Comparison of ENCODE assay signal across 16 cellular contexts in genomic region chr10:7303067-7303629, GRCh38.
DNase-seq lines count a peak whose midpoint lies in the region; ATAC-seq, FAIRE-seq and TF ChIP-seq lines count a peak whose summit lies in the region.
"Had no signal": no experiment of that assay in that cellular context is flagged by ENCODE, and none has a peak within 500 bp of the region (broad histone marks: within the 10 kb centered on the region; RNA-seq: fewer than 3 reads in every experiment).

No MANE protein-coding gene starts in this region.

- peak overlapping the region; percentile 49 for H3K9ac ChIP-seq in PC-3 (ENCODE audit: low read length)
- H3K9ac ChIP-seq: BLaER1 treated with 17β-estradiol and CSF1 and Interleukin-3, amounts not matched to agents 10 nM and 100 nM had no signal

- 67 to 83% methylated on average over 2 of the region's 2 CpGs for WGBS in thyroid gland, 2 donors

- no peaks in the 10 kb centered on the region for H3F3A ChIP-seq in PC-3 (ENCODE audit: low read length, unreplicated experiment)

- peaks cover 54% of the 10 kb centered on the region for H3K4me1 Mint-ChIP-seq in activated naive CD8-positive, alpha-beta T cell (ENCODE audit: low read depth)
- peaks cover 52% of the 10 kb centered on the region for H3K4me1 Mint-ChIP-seq in activated naive CD8-positive, alpha-beta T cell treated with anti-CD3 and anti-CD28 coated beads for 36 hours
- peaks cover 50% of the 10 kb centered on the region for H3K4me1 Mint-ChIP-seq in stimulated activated effector memory CD8-positive, alpha-beta T cell treated with anti-CD3 and anti-CD28 coated beads, Interleukin-12 subunit alpha, Interleukin-12 subunit beta, amount 100 ng/mL, for 72 hours
- peaks cover 72% of the 10 kb centered on the region for H3K4me1 Mint-ChIP-seq in activated T-cell treated with anti-CD3 and anti-CD28 coated beads, Interleukin-2, amount 50 U/mL, for 24 hours (ENCODE audit: low read depth)
- peaks cover 28 to 79% (median 64%) of the 10 kb centered on the region in 7 donors for H3K4me1 Mint-ChIP-seq in naive thymus-derived CD4-positive, alpha-beta T cell

- H2AFZ ChIP-seq in PC-3 (ENCODE audit: low read length), result no peak overlapping the region

- H3K4me1 ChIP-seq in PC-3 (ENCODE audit: insufficient read depth, low read length), result peaks cover 18% of the 10 kb centered on the region
- H3K4me1 ChIP-seq in thyroid gland, result peaks cover 0 to 11% of the 10 kb centered on the region in 2 donors
- peaks cover under 1 to 4% of the 10 kb centered on the region in 2 donors for H3K4me1 ChIP-seq in naive thymus-derived CD4-positive, alpha-beta T cell (ENCODE audit: control insufficient read depth in 2 of 2, insufficient read depth in 2 of 2, low read length in 2 of 2)

- H3K79me2 ChIP-seq in PC-3 (ENCODE audit: low read length), result no peaks in the 10 kb centered on the region

- CTCF ChIA-PET in PC-3 (lab: Charles Lee), result no interaction called here
- CTCF ChIA-PET in naive thymus-derived CD4-positive, alpha-beta T cell (lab: Charles Lee), result no interaction called here

- H3K4me3 ChIP-seq in PC-3 (ENCODE audit: low read length) (no peak overlapping the region), thyroid gland (replicated peaks in 1 of 3) (no peak overlapping the region)
- H3K4me3 ChIP-seq in naive thymus-derived CD4-positive, alpha-beta T cell (ENCODE audit: low read length), result no peak overlapping the region
- H3K4me3 ChIP-seq: BLaER1 treated with 17β-estradiol and CSF1 and Interleukin-3, amounts not matched to agents 10 nM and 100 nM had no signal

- TF ChIP-seq POLR2A in thyroid gland (IDR thresholded peaks at IDR 0.05), result no peak

- no peaks in the 10 kb centered on the region for H3K9me2 ChIP-seq in PC-3 (replicated peaks; ENCODE audit: low read length)

- POLR2A ChIA-PET in PC-3 (lab: Charles Lee; ENCODE audit: unreplicated experiment), result interaction anchor here (1.0 kb wide), 1 partner anchor 72 kb away, joined by 8 read pairs; no protein-coding TSS in a partner anchor
- POLR2A ChIA-PET in naive thymus-derived CD4-positive, alpha-beta T cell (lab: Charles Lee), result no interaction called here

- H3K27ac Mint-ChIP-seq in activated naive CD8-positive, alpha-beta T cell, result peak overlapping the region; percentile 22
- H3K27ac Mint-ChIP-seq in activated naive CD8-positive, alpha-beta T cell treated with anti-CD3 and anti-CD28 coated beads for 36 hours, result no peak overlapping the region
- H3K27ac Mint-ChIP-seq in stimulated activated effector memory CD8-positive, alpha-beta T cell treated with anti-CD3 and anti-CD28 coated beads, Interleukin-12 subunit alpha, Interleukin-12 subunit beta, amount 100 ng/mL, for 72 hours, result peak overlapping the region; percentile 26
- no peak overlapping the region for H3K27ac Mint-ChIP-seq in activated T-cell treated with anti-CD3 and anti-CD28 coated beads, Interleukin-2, amount 50 U/mL, for 24 hours
- peak overlapping the region in 4 of 9 donors; percentile 10 to 44 (median 16) for H3K27ac Mint-ChIP-seq in naive thymus-derived CD4-positive, alpha-beta T cell
- H3K27ac Mint-ChIP-seq: HFFc6 had no signal

- FAIRE-seq in endometrium (lab: Jason Lieb, UNC), result peak; percentile 65
- FAIRE-seq: H1 had no signal

- DNase-seq in activated naive CD8-positive, alpha-beta T cell treated with anti-CD3 and anti-CD28 coated beads for 36 hours, result no peak
- DNase-seq in PC-3 (no peak), thyroid gland (no peak)
- DNase-seq in stimulated activated effector memory CD8-positive, alpha-beta T cell treated with anti-CD3 and anti-CD28 coated beads, Interleukin-12 subunit alpha, Interleukin-12 subunit beta, amount 100 ng/mL, for 72 hours (ENCODE audit: low spot score in 2 of 2), result no peak
- no peak for DNase-seq in activated T-cell treated with anti-CD3 and anti-CD28 coated beads, Interleukin-2, amount 50 U/mL, for 24 hours
- no peak for DNase-seq in naive thymus-derived CD4-positive, alpha-beta T cell
- DNase-seq: HFFc6, NCI-H1436, NCI-H2029 treated with DMSO at 0.1 percent for 48 hours, NCI-H510A, SHP77 had no signal

- H3K36me3 ChIP-seq in PC-3 (ENCODE audit: low read depth, low read length) (no peaks in the 10 kb centered on the region), thyroid gland (no peaks in the 10 kb centered on the region)
- H3K36me3 ChIP-seq in naive thymus-derived CD4-positive, alpha-beta T cell (ENCODE audit: control insufficient read depth in 2 of 3, insufficient read depth in 3 of 3, low read length in 3 of 3), result no peaks in the 10 kb centered on the region

- no peaks in the 10 kb centered on the region for H3K9me3 Mint-ChIP-seq in activated naive CD8-positive, alpha-beta T cell (ENCODE audit: low read depth)
- peaks cover 12% of the 10 kb centered on the region for H3K9me3 Mint-ChIP-seq in activated naive CD8-positive, alpha-beta T cell treated with anti-CD3 and anti-CD28 coated beads for 36 hours
- H3K9me3 Mint-ChIP-seq in stimulated activated effector memory CD8-positive, alpha-beta T cell treated with anti-CD3 and anti-CD28 coated beads, Interleukin-12 subunit alpha, Interleukin-12 subunit beta, amount 100 ng/mL, for 72 hours, result no peaks in the 10 kb centered on the region
- no peaks in the 10 kb centered on the region for H3K9me3 Mint-ChIP-seq in activated T-cell treated with anti-CD3 and anti-CD28 coated beads, Interleukin-2, amount 50 U/mL, for 24 hours
- H3K9me3 Mint-ChIP-seq in naive thymus-derived CD4-positive, alpha-beta T cell, result peaks cover 0 to 14% (median 0%) of the 10 kb centered on the region in 11 donors

- H3K4me3 Mint-ChIP-seq in activated naive CD8-positive, alpha-beta T cell, result no peak overlapping the region
- no peak overlapping the region for H3K4me3 Mint-ChIP-seq in activated naive CD8-positive, alpha-beta T cell treated with anti-CD3 and anti-CD28 coated beads for 36 hours
- no peak overlapping the region for H3K4me3 Mint-ChIP-seq in stimulated activated effector memory CD8-positive, alpha-beta T cell treated with anti-CD3 and anti-CD28 coated beads, Interleukin-12 subunit alpha, Interleukin-12 subunit beta, amount 100 ng/mL, for 72 hours
- H3K4me3 Mint-ChIP-seq in activated T-cell treated with anti-CD3 and anti-CD28 coated beads, Interleukin-2, amount 50 U/mL, for 24 hours, result no peak overlapping the region
- H3K4me3 Mint-ChIP-seq in naive thymus-derived CD4-positive, alpha-beta T cell, result peak overlapping the region in 1 of 10 donors; percentile 8
- H3K4me3 Mint-ChIP-seq: HFFc6 had no signal

- peaks cover 16% of the 10 kb centered on the region for H3K36me3 Mint-ChIP-seq in activated naive CD8-positive, alpha-beta T cell
- peaks cover 47% of the 10 kb centered on the region for H3K36me3 Mint-ChIP-seq in activated naive CD8-positive, alpha-beta T cell treated with anti-CD3 and anti-CD28 coated beads for 36 hours
- no peaks in the 10 kb centered on the region for H3K36me3 Mint-ChIP-seq in stimulated activated effector memory CD8-positive, alpha-beta T cell treated with anti-CD3 and anti-CD28 coated beads, Interleukin-12 subunit alpha, Interleukin-12 subunit beta, amount 100 ng/mL, for 72 hours
- H3K36me3 Mint-ChIP-seq in activated T-cell treated with anti-CD3 and anti-CD28 coated beads, Interleukin-2, amount 50 U/mL, for 24 hours (ENCODE audit: low read depth), result peaks cover 76% of the 10 kb centered on the region
- peaks cover 11 to 58% (median 53%) of the 10 kb centered on the region in 5 donors for H3K36me3 Mint-ChIP-seq in naive thymus-derived CD4-positive, alpha-beta T cell

- intact Hi-C loops in PC-3 (cut with micrococcal nuclease) (no loop called here), thyroid gland (cut with DNase I) (no loop called here)
- intact Hi-C loops in naive thymus-derived CD4-positive, alpha-beta T cell (cut with micrococcal nuclease), result no loop called here

- H3K4me2 ChIP-seq in PC-3 (ENCODE audit: low read length), result no peak overlapping the region

- H3K9me3 ChIP-seq in PC-3 (ENCODE audit: low read length), result 0 out of 2 replicates have a peak, but pooled peaks cover 6% of the 10 kb centered on the region
- H3K9me3 ChIP-seq in thyroid gland, result no peaks in the 10 kb centered on the region
- no peaks in the 10 kb centered on the region for H3K9me3 ChIP-seq in naive thymus-derived CD4-positive, alpha-beta T cell (ENCODE audit: control insufficient read depth in 2 of 3, low read length in 3 of 3)

- no peaks in the 10 kb centered on the region for H4K20me1 ChIP-seq in PC-3 (ENCODE audit: low read length)

- BruUV-seq in PC-3 (replicated peaks; lab: Mats Ljungman, UMichigan), result no TSS peak

- H3K27ac ChIP-seq in PC-3 (ENCODE audit: low read length) (peak overlapping the region; percentile 67), thyroid gland (no peak overlapping the region)
- H3K27ac ChIP-seq in naive thymus-derived CD4-positive, alpha-beta T cell (ENCODE audit: low read depth, low read length), result no peak overlapping the region

- TF ChIP-seq CTCF in PC-3 (conservative IDR thresholded peaks at IDR 0.05; ENCODE audit: low read depth, low read length) (no peak), thyroid gland (IDR thresholded peaks at IDR 0.05) (no peak)

- no peak for ATAC-seq in PC-3
- no peak for ATAC-seq in stimulated activated effector memory CD8-positive, alpha-beta T cell treated with anti-CD3 and anti-CD28 coated beads, Interleukin-12 subunit alpha, Interleukin-12 subunit beta, amount 100 ng/mL, for 72 hours
- ATAC-seq in naive thymus-derived CD4-positive, alpha-beta T cell, result no peak
- ATAC-seq: Panc1 had no signal

- H3K27me3 ChIP-seq in PC-3 (ENCODE audit: low read length) (no peaks in the 10 kb centered on the region), thyroid gland (no peaks in the 10 kb centered on the region)
- no peaks in the 10 kb centered on the region for H3K27me3 ChIP-seq in naive thymus-derived CD4-positive, alpha-beta T cell (ENCODE audit: control insufficient read depth in 2 of 2, insufficient read depth in 2 of 2, low read length in 2 of 2)
- H3K27me3 ChIP-seq: BLaER1 treated with 17β-estradiol and CSF1 and Interleukin-3, amounts not matched to agents 10 nM and 100 nM had no signal

- H3K27me3 Mint-ChIP-seq in activated naive CD8-positive, alpha-beta T cell, result no peaks in the 10 kb centered on the region
- no peaks in the 10 kb centered on the region for H3K27me3 Mint-ChIP-seq in activated naive CD8-positive, alpha-beta T cell treated with anti-CD3 and anti-CD28 coated beads for 36 hours
- no peaks in the 10 kb centered on the region for H3K27me3 Mint-ChIP-seq in activated T-cell treated with anti-CD3 and anti-CD28 coated beads, Interleukin-2, amount 50 U/mL, for 24 hours
- H3K27me3 Mint-ChIP-seq in naive thymus-derived CD4-positive, alpha-beta T cell, result no peaks in the 10 kb centered on the region

Comparison
In these comparisons a context has a peak if more than half of its experiments do, and no peak if none do; other contexts are left out.
1. H3K27ac Mint-ChIP-seq: peak in activated naive CD8-positive, alpha-beta T cell (single experiment) and stimulated activated effector memory CD8-positive, alpha-beta T cell treated with anti-CD3 and anti-CD28 coated beads, Interleukin-12 subunit alpha, Interleukin-12 subunit beta, amount 100 ng/mL, for 72 hours (single experiment); none in activated naive CD8-positive, alpha-beta T cell treated with anti-CD3 and anti-CD28 coated beads for 36 hours (single experiment) and activated T-cell treated with anti-CD3 and anti-CD28 coated beads, Interleukin-2, amount 50 U/mL, for 24 hours (single experiment).